Comparison of ENCODE assay signal across 38 cellular contexts in genomic region chr2:152389483-152389882, GRCh38.
"Had no signal": no experiment of that assay in that cellular context is flagged by ENCODE, and none has a peak within 500 bp of the region (broad histone marks: within the 10 kb centered on the region; RNA-seq: fewer than 3 reads in every experiment).

No MANE protein-coding gene starts in this region.

- DNase-seq: activated CD4-positive, alpha-beta memory T cell treated with anti-CD3 and anti-CD28 coated beads for 36 hours; activated CD4-positive, alpha-beta T cell treated with anti-CD3 and anti-CD28 coated beads for 36 hours; activated CD4-positive, alpha-beta T cell treated with anti-CD3 and anti-CD28 coated beads, Interleukin-2, amount 10 ng/mL, durations not matched to agents 24 days and 14 days; activated CD4-positive, CD25-positive, alpha-beta regulatory T cell; activated CD4-positive, CD25-positive, alpha-beta regulatory T cell treated with anti-CD3 and anti-CD28 coated beads, Interleukin-2, amount 50 U/mL, for 72 hours; activated CD8-positive, alpha-beta memory T cell treated with anti-CD3 and anti-CD28 coated beads, Interleukin-2, amount 10 ng/mL, durations not matched to agents 7 days and 5 days; activated CD8-positive, alpha-beta memory T cell treated with anti-CD3 and anti-CD28 coated beads, Interleukin-2, amount 50 U/mL, for 4 hours; activated CD8-positive, alpha-beta T cell treated with anti-CD3 and anti-CD28 coated beads, Interleukin-2, amount 10 ng/mL, durations not matched to agents 7 days and 5 days; activated effector memory CD4-positive, alpha-beta T cell treated with anti-CD3 and anti-CD28 coated beads, Interleukin-2, amount 50 U/mL, for 16 hours; activated naive CD4-positive, alpha-beta T cell treated with anti-CD3 and anti-CD28 coated beads for 36 hours; activated naive CD8-positive, alpha-beta T cell treated with anti-CD3 and anti-CD28 coated beads for 36 hours; activated naive CD8-positive, alpha-beta T cell treated with anti-CD3 and anti-CD28 coated beads, Interleukin-2, amount 50 U/mL, for 24 hours; activated T-cell treated with anti-CD3 and anti-CD28 coated beads, Interleukin-2, amount 50 U/mL, for 1 hour; activated T-cell treated with anti-CD3 and anti-CD28 coated beads, Interleukin-2, amount 50 U/mL, for 48 hours; adrenal gland; amygdala; central memory CD4-positive, alpha-beta T cell; cerebellar nuclear complex; colonic mucosa; effector memory CD4-positive, alpha-beta T cell; endodermal cell; erythroblast; foreskin keratinocyte; gastrocnemius medialis; heart right ventricle; T-helper 1 cell; T-helper 17 cell; T1000; WERI-Rb-1 had no signal

- H3K4me3 Mint-ChIP-seq: activated CD4-positive, alpha-beta memory T cell treated with anti-CD3 and anti-CD28 coated beads for 36 hours; activated CD4-positive, alpha-beta T cell treated with anti-CD3 and anti-CD28 coated beads for 36 hours; activated CD4-positive, alpha-beta T cell treated with anti-CD3 and anti-CD28 coated beads, Interleukin-2, amount 10 ng/mL, durations not matched to agents 24 days and 14 days; activated CD8-positive, alpha-beta memory T cell treated with anti-CD3 and anti-CD28 coated beads, Interleukin-2, amount 10 ng/mL, durations not matched to agents 7 days and 5 days; activated CD8-positive, alpha-beta T cell treated with anti-CD3 and anti-CD28 coated beads, Interleukin-2, amount 10 ng/mL, durations not matched to agents 7 days and 5 days; activated naive CD4-positive, alpha-beta T cell treated with anti-CD3 and anti-CD28 coated beads for 36 hours; activated naive CD4-positive, alpha-beta T cell treated with anti-CD3 and anti-CD28 coated beads, Interleukin-2, amount 50 U/mL, for 24 hours; activated naive CD8-positive, alpha-beta T cell treated with anti-CD3 and anti-CD28 coated beads for 36 hours; activated naive CD8-positive, alpha-beta T cell treated with anti-CD3 and anti-CD28 coated beads, Interleukin-2, amount 50 U/mL, for 24 hours; activated T-helper 1 cell treated with anti-CD3 and anti-CD28 coated beads, Interleukin-12 subunit alpha, Interleukin-12 subunit beta, Interleukin-2, Interleukin-4 antibody, amounts not matched to agents 30 ng/mL and 10 ng/mL and 1 ng/mL, durations not matched to agents 14 hours and 24 hours and 36 hours; brain; endodermal cell; T-helper 17 cell; T-helper 2 cell treated with Interferon-gamma antibody and Interleukin-4, amounts not matched to agents 5 μg/mL and 100 μg/mL, for 36 hours had no signal

- H3K27me3 ChIP-seq: adrenal gland, ascending aorta, breast epithelium, cardiac muscle cell, colonic mucosa, esophagus muscularis mucosa, foreskin keratinocyte, gastrocnemius medialis, heart right ventricle had no signal

- H3K4me1 ChIP-seq: breast epithelium, colonic mucosa, foreskin keratinocyte had no signal

- ATAC-seq: activated CD4-positive, alpha-beta T cell treated with anti-CD3 and anti-CD28 coated beads for 36 hours; activated CD8-positive, alpha-beta memory T cell treated with anti-CD3 and anti-CD28 coated beads, Interleukin-2, amount 10 ng/mL, durations not matched to agents 7 days and 5 days; activated CD8-positive, alpha-beta T cell treated with anti-CD3 and anti-CD28 coated beads, Interleukin-2, amount 10 ng/mL, durations not matched to agents 7 days and 5 days; activated naive CD8-positive, alpha-beta T cell treated with anti-CD3 and anti-CD28 coated beads, Interleukin-2, amount 50 U/mL, for 24 hours; foreskin keratinocyte; gastrocnemius medialis; heart right ventricle; T-helper 17 cell had no signal

- H3K9me3 ChIP-seq: adrenal gland, ascending aorta, breast epithelium, colonic mucosa, esophagus muscularis mucosa, gastrocnemius medialis, heart right ventricle had no signal

- H3K36me3 Mint-ChIP-seq: activated CD4-positive, alpha-beta memory T cell treated with anti-CD3 and anti-CD28 coated beads for 36 hours; activated CD8-positive, alpha-beta memory T cell treated with anti-CD3 and anti-CD28 coated beads, Interleukin-2, amount 10 ng/mL, durations not matched to agents 7 days and 5 days; activated naive CD4-positive, alpha-beta T cell treated with anti-CD3 and anti-CD28 coated beads, Interleukin-2, amount 50 U/mL, for 24 hours; activated naive CD8-positive, alpha-beta T cell treated with anti-CD3 and anti-CD28 coated beads for 36 hours had no signal

- H3K9me3 Mint-ChIP-seq: activated CD4-positive, alpha-beta memory T cell treated with anti-CD3 and anti-CD28 coated beads for 36 hours; activated naive CD4-positive, alpha-beta T cell treated with anti-CD3 and anti-CD28 coated beads for 36 hours; activated naive CD4-positive, alpha-beta T cell treated with anti-CD3 and anti-CD28 coated beads, Interleukin-2, amount 50 U/mL, for 24 hours; activated naive CD8-positive, alpha-beta T cell treated with anti-CD3 and anti-CD28 coated beads for 36 hours; activated naive CD8-positive, alpha-beta T cell treated with anti-CD3 and anti-CD28 coated beads, Interleukin-2, amount 50 U/mL, for 24 hours; activated T-helper 1 cell treated with anti-CD3 and anti-CD28 coated beads, Interleukin-12 subunit alpha, Interleukin-12 subunit beta, Interleukin-2, Interleukin-4 antibody, amounts not matched to agents 30 ng/mL and 10 ng/mL and 1 ng/mL, durations not matched to agents 14 hours and 24 hours and 36 hours; activated T-helper 2 cell treated with anti-CD3 and anti-CD28 coated beads, Interferon-gamma antibody, Interleukin-2, Interleukin-4, amounts not matched to agents 10 μg/mL and 5 μg/mL and 100 μg/mL, durations not matched to agents 14 hours and 24 hours and 36 hours; endodermal cell; T-helper 2 cell treated with Interferon-gamma antibody and Interleukin-4, amounts not matched to agents 5 μg/mL and 100 μg/mL, for 36 hours had no signal

- H3K36me3 ChIP-seq: adrenal gland, ascending aorta, breast epithelium, cardiac muscle cell, colonic mucosa, esophagus muscularis mucosa, gastrocnemius medialis, heart right ventricle, WERI-Rb-1 had no signal

- H3K27ac ChIP-seq: adrenal gland, ascending aorta, breast epithelium, cardiac muscle cell, colonic mucosa, esophagus muscularis mucosa, foreskin keratinocyte, gastrocnemius medialis, heart right ventricle, WERI-Rb-1 had no signal

- H3K4me1 Mint-ChIP-seq: activated CD4-positive, alpha-beta T cell treated with anti-CD3 and anti-CD28 coated beads for 36 hours; activated CD4-positive, alpha-beta T cell treated with anti-CD3 and anti-CD28 coated beads, Interleukin-2, amount 10 ng/mL, durations not matched to agents 24 days and 14 days; activated CD8-positive, alpha-beta memory T cell treated with anti-CD3 and anti-CD28 coated beads, Interleukin-2, amount 10 ng/mL, durations not matched to agents 7 days and 5 days; activated naive CD4-positive, alpha-beta T cell treated with anti-CD3 and anti-CD28 coated beads, Interleukin-2, amount 50 U/mL, for 24 hours; activated naive CD8-positive, alpha-beta T cell treated with anti-CD3 and anti-CD28 coated beads for 36 hours; activated naive CD8-positive, alpha-beta T cell treated with anti-CD3 and anti-CD28 coated beads, Interleukin-2, amount 50 U/mL, for 24 hours; T-helper 17 cell had no signal

- H3K4me3 ChIP-seq: adrenal gland, ascending aorta, breast epithelium, cardiac muscle cell, colonic mucosa, esophagus muscularis mucosa, gastrocnemius medialis, heart right ventricle had no signal

- H3K27me3 Mint-ChIP-seq: activated CD4-positive, alpha-beta memory T cell treated with anti-CD3 and anti-CD28 coated beads for 36 hours; activated naive CD8-positive, alpha-beta T cell treated with anti-CD3 and anti-CD28 coated beads for 36 hours; brain; T-helper 17 cell had no signal

- H3K27ac Mint-ChIP-seq: activated CD4-positive, alpha-beta memory T cell treated with anti-CD3 and anti-CD28 coated beads for 36 hours; activated CD4-positive, alpha-beta T cell treated with anti-CD3 and anti-CD28 coated beads for 36 hours; activated CD4-positive, alpha-beta T cell treated with anti-CD3 and anti-CD28 coated beads, Interleukin-2, amount 10 ng/mL, durations not matched to agents 24 days and 14 days; activated CD8-positive, alpha-beta memory T cell treated with anti-CD3 and anti-CD28 coated beads, Interleukin-2, amount 10 ng/mL, durations not matched to agents 7 days and 5 days; activated CD8-positive, alpha-beta T cell treated with anti-CD3 and anti-CD28 coated beads, Interleukin-2, amount 10 ng/mL, durations not matched to agents 7 days and 5 days; activated naive CD4-positive, alpha-beta T cell treated with anti-CD3 and anti-CD28 coated beads for 36 hours; activated naive CD4-positive, alpha-beta T cell treated with anti-CD3 and anti-CD28 coated beads, Interleukin-2, amount 50 U/mL, for 24 hours; activated naive CD8-positive, alpha-beta T cell treated with anti-CD3 and anti-CD28 coated beads for 36 hours; activated naive CD8-positive, alpha-beta T cell treated with anti-CD3 and anti-CD28 coated beads, Interleukin-2, amount 50 U/mL, for 24 hours; activated T-helper 1 cell treated with anti-CD3 and anti-CD28 coated beads, Interleukin-12 subunit alpha, Interleukin-12 subunit beta, Interleukin-2, Interleukin-4 antibody, amounts not matched to agents 30 ng/mL and 10 ng/mL and 1 ng/mL, durations not matched to agents 14 hours and 24 hours and 36 hours; activated T-helper 2 cell treated with anti-CD3 and anti-CD28 coated beads, Interferon-gamma antibody, Interleukin-2, Interleukin-4, amounts not matched to agents 10 μg/mL and 5 μg/mL and 100 μg/mL, durations not matched to agents 14 hours and 24 hours and 36 hours; endodermal cell; T-helper 17 cell; T-helper 2 cell treated with Interferon-gamma antibody and Interleukin-4, amounts not matched to agents 5 μg/mL and 100 μg/mL, for 36 hours had no signal
